In genomic region chr2:161992526-161992925, GRCh38 we compare ENCODE assay signal across 8 cellular contexts.
DNase-seq lines count a peak whose midpoint lies in the region; ATAC-seq lines count a peak whose summit lies in the region.

No MANE protein-coding gene starts in this region.

- peak overlapping the region; percentile 76 for H3K4me3 Mint-ChIP-seq in activated T-cell treated with anti-CD3 and anti-CD28 coated beads, Interleukin-2, amount 50 U/mL, for 24 hours

- DNase-seq in activated T-cell treated with anti-CD3 and anti-CD28 coated beads, Interleukin-2, amount 50 U/mL, for 24 hours: peak; percentile 56
- DNase-seq in stimulated activated CD4-positive, alpha-beta T cell treated with anti-CD3 and anti-CD28 coated beads, Interleukin-12 subunit alpha, Interleukin-12 subunit beta, amount 100 ng/mL, for 48 hours (ENCODE audit: low read depth in 2 of 3, low spot score in 1 of 3): peak; percentile 24 to 50 (median 40)
- DNase-seq in NCI-H526 (lab: John Stamatoyannopoulos, UW): no peak
- no peak for DNase-seq in NCI-H2196 (lab: John Stamatoyannopoulos, UW; ENCODE audit: unreplicated experiment)
- no peak for DNase-seq in sciatic nerve (ENCODE audit: low spot score)
- no peak for DNase-seq in Kasumi-1 (lab: John Stamatoyannopoulos, UW)

- no peaks in the 10 kb centered on the region for H3K9me3 Mint-ChIP-seq in activated T-cell treated with anti-CD3 and anti-CD28 coated beads, Interleukin-2, amount 50 U/mL, for 24 hours

- H3K27me3 Mint-ChIP-seq in activated T-cell treated with anti-CD3 and anti-CD28 coated beads, Interleukin-2, amount 50 U/mL, for 24 hours: no peaks in the 10 kb centered on the region

- peaks cover 78% of the 10 kb centered on the region for H3K4me1 Mint-ChIP-seq in activated T-cell treated with anti-CD3 and anti-CD28 coated beads, Interleukin-2, amount 50 U/mL, for 24 hours (ENCODE audit: low read depth)

- intact Hi-C loops in sciatic nerve (cut with DNase I): no loop called here

- ATAC-seq in GM19395 (IDR thresholded peaks at IDR 0.05; ENCODE audit: unreplicated experiment) (peak; percentile 70), HG03565 (IDR thresholded peaks at IDR 0.05; ENCODE audit: unreplicated experiment) (peak; percentile 55), sciatic nerve (no peak)

- H3K36me3 Mint-ChIP-seq in activated T-cell treated with anti-CD3 and anti-CD28 coated beads, Interleukin-2, amount 50 U/mL, for 24 hours (ENCODE audit: low read depth): peaks cover 50% of the 10 kb centered on the region

- peak overlapping the region; percentile 97 for H3K27ac Mint-ChIP-seq in activated T-cell treated with anti-CD3 and anti-CD28 coated beads, Interleukin-2, amount 50 U/mL, for 24 hours

Comparison
In these comparisons a context has a peak if more than half of its experiments do, and no peak if none do; other contexts are left out.
1. DNase-seq: peak in activated T-cell treated with anti-CD3 and anti-CD28 coated beads, Interleukin-2, amount 50 U/mL, for 24 hours (single experiment) and stimulated activated CD4-positive, alpha-beta T cell treated with anti-CD3 and anti-CD28 coated beads, Interleukin-12 subunit alpha, Interleukin-12 subunit beta, amount 100 ng/mL, for 48 hours (3 of 3); none in NCI-H526 (0 of 2), NCI-H2196 (single experiment), sciatic nerve (single experiment) and Kasumi-1 (0 of 2).